Comparison of ENCODE assay signal across 9 cellular contexts in genomic region chr16:89257757-89258465, GRCh38. TPM values are rescaled to one million over a fixed set of nuclear protein-coding genes. Genes with fewer than 3 reads are reported as not detected.
DNase-seq lines count a peak whose midpoint lies in the region; ATAC-seq and TF ChIP-seq lines count a peak whose summit lies in the region.
"Had no signal": no experiment of that assay in that cellular context is flagged by ENCODE, and none has a peak within 500 bp of the region (broad histone marks: within the 10 kb centered on the region; RNA-seq: fewer than 3 reads in every experiment).

No MANE protein-coding gene starts in this region.

- in situ Hi-C loops in astrocyte of the cerebellum (cut with HindIII; ENCODE audit: low sequenced_read_pairs) = no loop called here

- no peak overlapping the region for H3K14ac ChIP-seq in mesenchymal stem cell (ENCODE audit: low read length in 2 of 2)

- no peak overlapping the region for H3K4me2 ChIP-seq in mesenchymal stem cell (ENCODE audit: low read length, poor library complexity, severe bottlenecking)

- H2AFZ ChIP-seq in mesenchymal stem cell (ENCODE audit: low read depth, low read length) = no peak overlapping the region

- TF ChIP-seq CTCF in A673 (conservative IDR thresholded peaks at IDR 0.05; ENCODE audit: low read depth, low read length) (no peak; the same call in 1 of the 2 replicates), GM10248 (IDR thresholded peaks at IDR 0.05; ENCODE audit: control extremely low read depth, extremely low read depth, low read depth, missing control alignments) (no peak), astrocyte of the cerebellum (IDR thresholded peaks at IDR 0.05; ENCODE audit: low read depth, low read length, missing control alignments) (no peak)

- H3K27me3 ChIP-seq in A673 (replicated peaks; ENCODE audit: insufficient read depth, low read depth, low read length, poor library complexity) = peaks cover 5% of the 10 kb centered on the region
- H3K27me3 ChIP-seq in mesenchymal stem cell (ENCODE audit: control insufficient read depth in 1 of 2, insufficient read depth in 1 of 2, low read length in 2 of 2) = no peaks in the 10 kb centered on the region

- no TSS peak for BruUV-seq in A673 (replicated peaks; lab: Mats Ljungman, UMichigan)

- H3K27ac ChIP-seq in A673 (ENCODE audit: low read depth, low read length, poor library complexity, severe bottlenecking) (no peak overlapping the region), mesenchymal stem cell (ENCODE audit: low read length, poor library complexity, severe bottlenecking) (no peak overlapping the region)

- H3K9ac ChIP-seq in mesenchymal stem cell (ENCODE audit: low read length) = peak overlapping the region; percentile 88

- peaks cover 9% of the 10 kb centered on the region for H3K4me1 ChIP-seq in A673 (ENCODE audit: insufficient read depth, low read length, poor library complexity, severe bottlenecking)
- H3K4me1 ChIP-seq in mesenchymal stem cell (ENCODE audit: control insufficient read depth, insufficient read depth, low read depth, low read length) = peaks cover 12% of the 10 kb centered on the region

- no peak overlapping the region for H2BK15ac ChIP-seq in mesenchymal stem cell (ENCODE audit: low read depth, poor library complexity, severe bottlenecking)

- no peak overlapping the region for H3K4ac ChIP-seq in mesenchymal stem cell (ENCODE audit: low read depth in 1 of 2, low read length in 2 of 2)

- no peak overlapping the region for H2BK12ac ChIP-seq in mesenchymal stem cell (ENCODE audit: low read length in 2 of 2)

- no peaks in the 10 kb centered on the region for H3K36me3 ChIP-seq in A673 (ENCODE audit: insufficient read depth, low read length, poor library complexity, severe bottlenecking)
- peaks cover 0 to 6% of the 10 kb centered on the region in 2 experiments for H3K36me3 ChIP-seq in mesenchymal stem cell (ENCODE audit: control insufficient read depth in 1 of 2, insufficient read depth in 2 of 2, low read depth in 1 of 2, low read length in 2 of 2)

- no peak overlapping the region for H3K18ac ChIP-seq in mesenchymal stem cell (ENCODE audit: low read depth in 1 of 2, low read length in 2 of 2)

- no peak overlapping the region for H3K23ac ChIP-seq in mesenchymal stem cell (ENCODE audit: low read length in 2 of 2)

- H2BK120ac ChIP-seq in mesenchymal stem cell (ENCODE audit: low read depth, low read length) = no peak overlapping the region

- 88% methylated on average over 14 of the region's 18 CpGs for WGBS in mesenchymal stem cell

- CTCF ChIA-PET in A673 (lab: Charles Lee) = no interaction called here
- CTCF ChIA-PET in GM10248 (lab: Yijun Ruan, JAX) = no interaction called here

- no peak overlapping the region for H4K91ac ChIP-seq in mesenchymal stem cell (ENCODE audit: low read length)

- DNase-seq in A673 (ENCODE audit: low spot score) (no peak), GM10248 (ENCODE audit: extremely low spot score) (peak; percentile 24), astrocyte of the cerebellum (ENCODE audit: low read depth) (no peak), mesenchymal stem cell (no peak), NCI-H146 (lab: John Stamatoyannopoulos, UW) (no peak), hippocampal formation (lab: John Stamatoyannopoulos, UW) (no peak)
- DNase-seq: NCI-H446 treated with DMSO at 0.1 percent for 48 hours had no signal

- H3K4me3 ChIP-seq in A673 (ENCODE audit: low read depth, low read length, poor library complexity, severe bottlenecking) = peak overlapping the region; percentile 46
- peak overlapping the region; percentile 34 for H3K4me3 ChIP-seq in astrocyte of the cerebellum (ENCODE audit: low read depth, low read length)
- H3K4me3 ChIP-seq in mesenchymal stem cell (ENCODE audit: insufficient read depth in 1 of 2, low read depth in 1 of 2, low read length in 2 of 2) = peak overlapping the region in 1 of 2 experiments; percentile 85

- H2BK5ac ChIP-seq in mesenchymal stem cell (ENCODE audit: low read depth, low read length, poor library complexity, severe bottlenecking) = no peak overlapping the region

- intact Hi-C loops in A673 (cut with micrococcal nuclease; ENCODE audit: unreplicated experiment) = no loop called here

- H3K79me1 ChIP-seq in mesenchymal stem cell (replicated peaks; ENCODE audit: low read length, poor library complexity, severe bottlenecking) = peaks cover 3% of the 10 kb centered on the region

- H3K9me3 ChIP-seq in A673 (ENCODE audit: low read depth, low read length, poor library complexity, severe bottlenecking) (no peaks in the 10 kb centered on the region), mesenchymal stem cell (ENCODE audit: control insufficient read depth, low read length) (no peaks in the 10 kb centered on the region)

- H2AK5ac ChIP-seq in mesenchymal stem cell (ENCODE audit: low read length, severe bottlenecking) = no peak overlapping the region

- peak overlapping the region; percentile 93 for H4K8ac ChIP-seq in mesenchymal stem cell (ENCODE audit: low read length)

- POLR2A ChIA-PET in A673 (lab: Charles Lee; ENCODE audit: low non-redundant PET) (no interaction called here), GM10248 (lab: Yijun Ruan, JAX) (no interaction called here)

- ATAC-seq in GM18867 (IDR thresholded peaks at IDR 0.05; ENCODE audit: unreplicated experiment) (no peak), HG03439 (IDR thresholded peaks at IDR 0.05; ENCODE audit: unreplicated experiment) (no peak)

RNA-seq across cellular contexts. Expression of gene ZNF778, which starts 40.4 kb away (rescaled TPM):
- 11.8 and 14.0 TPM in 2 replicates for total RNA-seq in A673 (2021)
- 3.8 TPM for polyA plus RNA-seq in mesenchymal stem cell (2013, experiment 1 of 2)
- 4.3 TPM for polyA plus RNA-seq in mesenchymal stem cell (2013, experiment 2 of 2)

RNA-seq across cellular contexts. Expression of gene SLC22A31, which starts 57.6 kb away (rescaled TPM):
- 0.47 and 1.0 TPM in 2 replicates for total RNA-seq in A673 (2021)
- 0.99 TPM for polyA plus RNA-seq in mesenchymal stem cell (2013, experiment 1 of 2)
- polyA plus RNA-seq in mesenchymal stem cell (2013, experiment 2 of 2) = 1.00 TPM
